In the genomic region with DNA sequence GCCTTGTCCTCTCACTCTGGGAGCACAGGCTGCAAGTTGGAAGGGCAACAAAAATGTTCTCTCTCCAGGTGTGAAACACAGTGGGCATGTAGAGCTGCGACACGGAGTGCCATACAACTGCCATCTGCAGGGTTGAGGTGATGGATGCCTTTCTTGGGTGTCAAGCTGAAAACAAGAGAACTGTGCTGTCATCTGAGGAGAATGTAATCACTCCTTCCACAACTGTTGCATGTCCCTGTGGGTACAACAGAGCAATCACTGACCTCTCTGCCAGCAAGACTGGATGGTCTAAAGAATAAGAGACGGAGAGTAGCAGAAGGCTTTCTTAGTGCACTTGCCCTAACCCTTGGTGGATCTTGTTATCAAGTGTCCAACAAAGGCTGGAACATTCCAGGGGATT, we compare ENCODE assay signal across 18 cellular contexts.
"Had no signal": no experiment of that assay in that cellular context is flagged by ENCODE, and none has a peak within 500 bp of the region (broad histone marks: within the 10 kb centered on the region; RNA-seq: fewer than 3 reads in every experiment).

No MANE protein-coding gene starts in this region.

- ATAC-seq: activated naive CD4-positive, alpha-beta T cell treated with anti-CD3 and anti-CD28 coated beads, Interleukin-2, amount 50 U/mL, for 72 hours had no signal

- H2AFZ ChIP-seq: hepatocyte had no signal

- H3K4me3 Mint-ChIP-seq: activated CD4-positive, alpha-beta memory T cell treated with anti-CD3 and anti-CD28 coated beads, Interleukin-2, amount 10 ng/mL, durations not matched to agents 7 days and 5 days; activated CD4-positive, alpha-beta T cell treated with anti-CD3 and anti-CD28 coated beads, Interleukin-2, amount 10 ng/mL, durations not matched to agents 24 days and 14 days; neural crest cell; stimulated activated naive CD8-positive, alpha-beta T cell treated with anti-CD3 and anti-CD28 coated beads, Interleukin-15, Interleukin-2, amounts not matched to agents 100 ng/mL and 50 ng/mL, for 24 hours had no signal

- H3K79me2 ChIP-seq: hepatocyte had no signal

- H3K4me3 ChIP-seq: coronary artery, esophagus muscularis mucosa, hepatocyte, spleen, tibial artery had no signal

- H3K27ac ChIP-seq: coronary artery, esophagus muscularis mucosa, hepatocyte, tibial artery had no signal

- H3K9me3 ChIP-seq: tibial artery had no signal

- H3K27ac Mint-ChIP-seq: activated CD4-positive, alpha-beta memory T cell treated with anti-CD3 and anti-CD28 coated beads, Interleukin-2, amount 10 ng/mL, durations not matched to agents 7 days and 5 days; activated CD4-positive, alpha-beta T cell treated with anti-CD3 and anti-CD28 coated beads, Interleukin-2, amount 10 ng/mL, durations not matched to agents 24 days and 14 days; activated naive CD4-positive, alpha-beta T cell treated with anti-CD3 and anti-CD28 coated beads, Interleukin-2, amount 50 U/mL, for 72 hours; activated T-cell treated with anti-CD3 and anti-CD28 coated beads, Interleukin-2, amount 50 U/mL, for 72 hours; progenitor cell of endocrine pancreas; stimulated activated naive CD8-positive, alpha-beta T cell treated with anti-CD3 and anti-CD28 coated beads, Interleukin-15, Interleukin-2, amounts not matched to agents 100 ng/mL and 50 ng/mL, for 24 hours had no signal

- H3K9me3 Mint-ChIP-seq: stimulated activated naive CD8-positive, alpha-beta T cell treated with anti-CD3 and anti-CD28 coated beads, Interleukin-15, Interleukin-2, amounts not matched to agents 100 ng/mL and 50 ng/mL, for 24 hours had no signal

- DNase-seq: activated CD4-positive, alpha-beta memory T cell treated with anti-CD3 and anti-CD28 coated beads, Interleukin-2, amount 10 ng/mL, durations not matched to agents 7 days and 5 days; activated CD4-positive, alpha-beta T cell treated with anti-CD3 and anti-CD28 coated beads, Interleukin-2, amount 10 ng/mL, durations not matched to agents 24 days and 14 days; activated gamma-delta T cell; activated T-cell treated with anti-CD3 and anti-CD28 coated beads, Interleukin-2, amount 50 U/mL, for 72 hours; cerebellar nuclear complex; glutamatergic neuron; retina; spleen; stimulated activated CD4-positive, alpha-beta T cell treated with anti-CD3 and anti-CD28 coated beads, Interleukin-4, amount 100 ng/mL, for 24 hours; T1000; tibial artery had no signal

- H3K27me3 ChIP-seq: spleen had no signal

- H3K4me2 ChIP-seq: hepatocyte had no signal

- H3K36me3 ChIP-seq: esophagus muscularis mucosa, spleen, tibial artery had no signal
